17 cellular contexts compared by ENCODE assay signal in the genomic region with DNA sequence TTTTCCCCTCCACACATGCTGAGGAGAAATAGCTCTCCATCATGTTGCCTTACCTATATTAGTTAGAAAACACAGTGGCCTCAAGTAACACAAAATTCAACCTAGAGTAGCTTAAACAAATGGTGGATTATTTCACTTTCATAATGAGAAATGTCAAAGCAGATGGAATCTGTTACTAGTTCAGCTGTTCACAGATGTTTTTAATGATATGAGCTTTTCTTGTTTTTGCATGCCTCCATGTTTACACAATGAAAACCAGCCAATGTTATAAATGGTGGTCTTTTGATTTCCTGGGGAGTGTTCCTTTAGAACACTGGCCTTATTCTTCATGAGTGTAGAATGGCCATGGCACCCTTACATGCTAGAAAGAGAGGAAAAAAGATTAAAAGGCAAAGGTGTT.
DNase-seq lines count a peak whose midpoint lies in the region; FAIRE-seq and TF ChIP-seq lines count a peak whose summit lies in the region.
"Had no signal": no experiment of that assay in that cellular context is flagged by ENCODE, and none has a peak within 500 bp of the region (broad histone marks: within the 10 kb centered on the region; RNA-seq: fewer than 3 reads in every experiment).

No MANE protein-coding gene starts in this region.

- H3K4me3 Mint-ChIP-seq in endothelial cell (ENCODE audit: unreplicated experiment) = no peak overlapping the region
- H3K4me3 Mint-ChIP-seq: CD4-positive, alpha-beta T cell had no signal

- H3K36me3 Mint-ChIP-seq in endothelial cell (ENCODE audit: low read depth, unreplicated experiment) = no peaks in the 10 kb centered on the region

- no peaks in the 10 kb centered on the region for H3K4me1 Mint-ChIP-seq in endothelial cell (ENCODE audit: unreplicated experiment)

- TF ChIP-seq CTCF in endothelial cell (IDR thresholded peaks at IDR 0.05; ENCODE audit: unreplicated experiment) = no peak

- no peak overlapping the region for H3K27ac Mint-ChIP-seq in endothelial cell (ENCODE audit: unreplicated experiment)
- H3K27ac Mint-ChIP-seq: CD4-positive, alpha-beta T cell had no signal

- H3K27me3 Mint-ChIP-seq in endothelial cell (ENCODE audit: unreplicated experiment) = no peaks in the 10 kb centered on the region
- H3K27me3 Mint-ChIP-seq: CD4-positive, alpha-beta T cell had no signal

- no peaks in the 10 kb centered on the region for H3K9me3 Mint-ChIP-seq in endothelial cell (ENCODE audit: unreplicated experiment)

- FAIRE-seq in endometrium (lab: Jason Lieb, UNC) = peak; percentile 21
- FAIRE-seq: A204.1, D721Med, GM12891, GM19239 had no signal

- peak; percentile 14 for DNase-seq in LHCN-M2 (ENCODE audit: low read depth)
- peak; percentile 5 for DNase-seq in left kidney (ENCODE audit: low read depth, low spot score)
- no peak for DNase-seq in GM03348 (ENCODE audit: low spot score)
- no peak for DNase-seq in cerebellar nuclear complex (lab: John Stamatoyannopoulos, UW)
- no peak for DNase-seq in T-helper 1 cell
- no peak for DNase-seq in endothelial cell (ENCODE audit: low spot score)
- DNase-seq: ACHN; AML-193; Caco-2; CD4-positive, alpha-beta T cell; DND-41; EL had no signal

Comparison
In these comparisons a context has a peak if more than half of its experiments do, and no peak if none do; other contexts are left out.
1. DNase-seq: peak in LHCN-M2 (single experiment) and left kidney (single experiment); none in GM03348 (single experiment), cerebellar nuclear complex (0 of 2), T-helper 1 cell (0 of 5) and endothelial cell (single experiment).